In genomic region chr13:95033890-95034289, GRCh38 we compare ENCODE assay signal across 16 cellular contexts.
A peak's percentile ranks its signal among the peaks of the same experiment; 100 is the strongest.
DNase-seq lines count a peak whose midpoint lies in the region; ATAC-seq and TF ChIP-seq lines count a peak whose summit lies in the region.
"Had no signal": no experiment of that assay in that cellular context is flagged by ENCODE, and none has a peak within 500 bp of the region (broad histone marks: within the 10 kb centered on the region; RNA-seq: fewer than 3 reads in every experiment).

No MANE protein-coding gene starts in this region.

- no peaks in the 10 kb centered on the region for H3K4me1 ChIP-seq in adrenal gland (replicated peaks in 1 of 2)
- H3K4me1 ChIP-seq in gastroesophageal sphincter, result no peaks in the 10 kb centered on the region
- no peaks in the 10 kb centered on the region for H3K4me1 ChIP-seq in body of pancreas
- H3K4me1 ChIP-seq: spleen had no signal

- H3K36me3 ChIP-seq in adrenal gland (replicated peaks in 1 of 2) (no peaks in the 10 kb centered on the region), gastroesophageal sphincter (no peaks in the 10 kb centered on the region), body of pancreas (replicated peaks in 1 of 2; ENCODE audit: insufficient read depth in 1 of 2, low read depth in 2 of 2) (no peaks in the 10 kb centered on the region)
- H3K36me3 ChIP-seq: ovary had no signal

- H3K27ac ChIP-seq in adrenal gland (no peak overlapping the region), gastroesophageal sphincter (no peak overlapping the region), body of pancreas (no peak overlapping the region)
- H3K27ac ChIP-seq: ovary, spleen had no signal

- WGBS in adrenal gland, 4 donors, result 91 to 100% (median 99%) methylated on average over 1 of the region's 1 CpG
- WGBS in gastroesophageal sphincter (ENCODE audit: low coverage in 1 of 2), 2 donors, result no CpG with 5 or more reads among the region's 1 CpG
- 100% methylated on average over 1 of the region's 1 CpG for WGBS in body of pancreas, 2 donors

- DNase-seq in adrenal gland (no peak), body of pancreas (no peak)
- DNase-seq: activated CD8-positive, alpha-beta T cell treated with anti-CD3 and anti-CD28 coated beads, Interleukin-2, amount 10 ng/mL, durations not matched to agents 7 days and 5 days; activated gamma-delta T cell treated with Interleukin-2 at 50 U/mL for 16 hours; C1 segment of cervical spinal cord; EL; endodermal cell; NCI-H2029; NCI-H774; ovary; spleen had no signal

- no peak for TF ChIP-seq EP300 in gastroesophageal sphincter (IDR thresholded peaks at IDR 0.05)

- H3K4me3 ChIP-seq in adrenal gland, result no peak overlapping the region
- no peak overlapping the region for H3K4me3 ChIP-seq in gastroesophageal sphincter
- no peak overlapping the region for H3K4me3 ChIP-seq in body of pancreas
- H3K4me3 ChIP-seq: ovary, spleen had no signal

- TF ChIP-seq POLR2A in adrenal gland (IDR thresholded peaks at IDR 0.05), result no peak
- no peak for TF ChIP-seq POLR2A in gastroesophageal sphincter (IDR thresholded peaks at IDR 0.05)
- no peak for TF ChIP-seq POLR2A in body of pancreas (IDR thresholded peaks at IDR 0.05)

- H3K9me3 ChIP-seq in adrenal gland (replicated peaks in 1 of 3) (no peaks in the 10 kb centered on the region), gastroesophageal sphincter (no peaks in the 10 kb centered on the region), body of pancreas (no peaks in the 10 kb centered on the region)
- H3K9me3 ChIP-seq: ovary, spleen had no signal

- intact Hi-C loops in adrenal gland (cut with DNase I) (no loop called here), body of pancreas (cut with DNase I) (no loop called here)

- ATAC-seq in GM18520 (IDR thresholded peaks at IDR 0.05; ENCODE audit: unreplicated experiment) (peak; percentile 77), GM19452 (IDR thresholded peaks at IDR 0.05; ENCODE audit: unreplicated experiment) (peak; percentile 53), HG02763 (IDR thresholded peaks at IDR 0.05; ENCODE audit: unreplicated experiment) (peak; percentile 59), HG03565 (IDR thresholded peaks at IDR 0.05; ENCODE audit: unreplicated experiment) (peak; percentile 72), gastroesophageal sphincter (no peak), body of pancreas (no peak)
- ATAC-seq: activated CD8-positive, alpha-beta T cell treated with anti-CD3 and anti-CD28 coated beads, Interleukin-2, amount 10 ng/mL, durations not matched to agents 7 days and 5 days had no signal

- no peaks in the 10 kb centered on the region for H3K27me3 ChIP-seq in adrenal gland
- no peaks in the 10 kb centered on the region for H3K27me3 ChIP-seq in gastroesophageal sphincter
- no peaks in the 10 kb centered on the region for H3K27me3 ChIP-seq in body of pancreas
- H3K27me3 ChIP-seq: ovary, spleen had no signal

- no peak for TF ChIP-seq CTCF in adrenal gland (IDR thresholded peaks at IDR 0.05)
- TF ChIP-seq CTCF in gastroesophageal sphincter (IDR thresholded peaks at IDR 0.05), result no peak
- TF ChIP-seq CTCF in body of pancreas (IDR thresholded peaks at IDR 0.05), result no peak

Comparison
In these comparisons a context has a peak if more than half of its experiments do, and no peak if none do; other contexts are left out.
1. ATAC-seq: peak in GM18520 (single experiment), GM19452 (single experiment), HG02763 (single experiment) and HG03565 (single experiment); none in gastroesophageal sphincter (single experiment) and body of pancreas (single experiment).